In the genomic region with DNA sequence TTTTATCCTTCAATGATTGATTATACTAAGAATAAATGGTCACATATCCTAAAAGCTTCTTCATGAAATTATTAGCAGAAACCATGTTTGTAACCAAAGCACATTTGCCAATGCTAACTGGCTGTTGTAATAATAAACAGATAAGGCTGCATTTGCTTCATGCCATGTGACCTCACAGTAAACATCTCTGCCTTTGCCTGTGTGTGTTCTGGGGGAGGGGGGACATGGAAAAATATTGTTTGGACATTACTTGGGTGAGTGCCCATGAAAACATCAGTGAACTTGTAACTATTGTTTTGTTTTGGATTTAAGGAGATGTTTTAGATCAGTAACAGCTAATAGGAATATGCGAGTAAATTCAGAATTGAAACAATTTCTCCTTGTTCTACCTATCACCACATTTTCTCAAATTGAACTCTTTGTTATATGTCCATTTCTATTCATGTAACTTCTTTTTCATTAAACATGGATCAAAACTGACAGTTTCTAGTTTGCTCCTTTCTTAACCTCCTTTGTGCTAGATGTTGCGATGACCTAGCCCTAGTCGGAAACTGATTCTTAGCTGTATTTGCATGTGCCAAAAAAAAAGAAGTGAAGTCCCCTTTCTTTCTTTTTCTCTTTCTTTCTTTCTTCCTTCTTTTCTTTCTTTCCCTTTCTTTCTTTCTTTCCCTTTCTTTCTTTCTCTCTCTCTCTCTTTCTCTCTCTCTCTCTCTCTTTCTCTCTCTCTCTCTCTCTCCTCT, we compare ENCODE assay signal across 11 cellular contexts. TPM values are rescaled to one million over a fixed set of nuclear protein-coding genes. Genes with fewer than 3 reads are reported as not detected.
DNase-seq lines count a peak whose midpoint lies in the region; ATAC-seq, FAIRE-seq and TF ChIP-seq lines count a peak whose summit lies in the region.
"Had no signal": no experiment of that assay in that cellular context is flagged by ENCODE, and none has a peak within 500 bp of the region (broad histone marks: within the 10 kb centered on the region; RNA-seq: fewer than 3 reads in every experiment).

No MANE protein-coding gene starts in this region.

- no peak for TF ChIP-seq POLR2A in prostate gland (IDR thresholded peaks at IDR 0.05)

- H3K4me3 ChIP-seq in prostate gland: no peak overlapping the region
- no peak overlapping the region for H3K4me3 ChIP-seq in WERI-Rb-1 (ENCODE audit: low read depth, low read length)

- no peak overlapping the region for H3K27ac Mint-ChIP-seq in effector memory CD8-positive, alpha-beta T cell
- H3K27ac Mint-ChIP-seq: activated CD4-positive, alpha-beta memory T cell treated with anti-CD3 and anti-CD28 coated beads, Interleukin-2, amount 10 ng/mL, durations not matched to agents 7 days and 5 days had no signal

- no peak for ATAC-seq in effector memory CD8-positive, alpha-beta T cell (replicated peaks)
- ATAC-seq in GM21447 (IDR thresholded peaks at IDR 0.05; ENCODE audit: unreplicated experiment): no peak
- no peak for ATAC-seq in HG02870 (IDR thresholded peaks at IDR 0.05; ENCODE audit: unreplicated experiment)

- H3K36me3 ChIP-seq in prostate gland: no peaks in the 10 kb centered on the region
- H3K36me3 ChIP-seq in WERI-Rb-1: no peaks in the 10 kb centered on the region

- H3K27me3 Mint-ChIP-seq in effector memory CD8-positive, alpha-beta T cell: no peaks in the 10 kb centered on the region
- H3K27me3 Mint-ChIP-seq: activated CD4-positive, alpha-beta memory T cell treated with anti-CD3 and anti-CD28 coated beads, Interleukin-2, amount 10 ng/mL, durations not matched to agents 7 days and 5 days had no signal

- FAIRE-seq in GM18507 (lab: Jason Lieb, UNC): peak; percentile 56

- H3K9me3 ChIP-seq in prostate gland (no peaks in the 10 kb centered on the region), WERI-Rb-1 (ENCODE audit: severe bottlenecking) (no peaks in the 10 kb centered on the region)

- H3K36me3 Mint-ChIP-seq in effector memory CD8-positive, alpha-beta T cell (ENCODE audit: insufficient read depth): peaks cover 3% of the 10 kb centered on the region

- peaks cover 4% of the 10 kb centered on the region for H3K4me1 ChIP-seq in prostate gland (replicated peaks)

- H3K27ac ChIP-seq in prostate gland (peak overlapping the region; percentile 56 to 80), WERI-Rb-1 (no peak overlapping the region)

- H3K27me3 ChIP-seq in prostate gland (replicated peaks; ENCODE audit: insufficient read depth) (no peaks in the 10 kb centered on the region), WERI-Rb-1 (ENCODE audit: insufficient read depth, low read depth, severe bottlenecking) (no peaks in the 10 kb centered on the region)

- no peak overlapping the region for H3K4me3 Mint-ChIP-seq in effector memory CD8-positive, alpha-beta T cell
- H3K4me3 Mint-ChIP-seq: activated CD4-positive, alpha-beta memory T cell treated with anti-CD3 and anti-CD28 coated beads, Interleukin-2, amount 10 ng/mL, durations not matched to agents 7 days and 5 days; neural crest cell had no signal

- H3K9me3 Mint-ChIP-seq in effector memory CD8-positive, alpha-beta T cell: no peaks in the 10 kb centered on the region
- H3K9me3 Mint-ChIP-seq: activated CD4-positive, alpha-beta memory T cell treated with anti-CD3 and anti-CD28 coated beads, Interleukin-2, amount 10 ng/mL, durations not matched to agents 7 days and 5 days; neural crest cell had no signal

- TF ChIP-seq CTCF in prostate gland (IDR thresholded peaks at IDR 0.05) (no peak), WERI-Rb-1 (IDR thresholded peaks at IDR 0.05; ENCODE audit: low read depth, low read length) (no peak)

- intact Hi-C loops in prostate gland (cut with DNase I): no loop called here

- DNase-seq in GM18507 (ENCODE audit: extremely low spot score, insufficient read length, low read depth) (no peak), NCI-H774 (lab: John Stamatoyannopoulos, UW) (peak; percentile 50), fibroblast of peridontal ligament (ENCODE audit: extremely low read depth) (peak; percentile 66), prostate gland (ENCODE audit: low spot score) (peak; percentile 81), WERI-Rb-1 (no peak)
- DNase-seq in effector memory CD8-positive, alpha-beta T cell: no peak
- DNase-seq: activated CD4-positive, alpha-beta memory T cell treated with anti-CD3 and anti-CD28 coated beads, Interleukin-2, amount 10 ng/mL, durations not matched to agents 7 days and 5 days; NCI-H1048 had no signal

- 48% methylated on average over 3 of the region's 3 CpGs for WGBS in prostate gland

- no peaks in the 10 kb centered on the region for H3K4me1 Mint-ChIP-seq in effector memory CD8-positive, alpha-beta T cell (ENCODE audit: low read depth in 2 of 2)

RNA-seq across cellular contexts. Expression of gene MAP3K7CL, which starts 45.1 kb away (rescaled TPM):
- 10 to 100 TPM in 1 of 2 donors, 1 to 10 TPM in 1; 8.7 to 13.2 TPM for total RNA-seq in prostate gland
- total RNA-seq: neural crest cell had no signal

Comparison
In these comparisons a context has a peak if more than half of its experiments do, and no peak if none do; other contexts are left out.
1. DNase-seq: peak in NCI-H774 (single experiment), fibroblast of peridontal ligament (single experiment) and prostate gland (single experiment); none in GM18507 (single experiment), effector memory CD8-positive, alpha-beta T cell (0 of 3) and WERI-Rb-1 (single experiment).